In genomic region chr15:40274350-40275274, GRCh38 we compare ENCODE assay signal across 8 cellular contexts. TPM values are rescaled to one million over a fixed set of nuclear protein-coding genes. Genes with fewer than 3 reads are reported as not detected.
DNase-seq lines count a peak whose midpoint lies in the region; ATAC-seq and TF ChIP-seq lines count a peak whose summit lies in the region.

No MANE protein-coding gene starts in this region.

- no peaks in the 10 kb centered on the region for H3K79me2 ChIP-seq in parathyroid adenoma

- TF ChIP-seq POLR2A in gastroesophageal sphincter (IDR thresholded peaks at IDR 0.05) (no peak), transverse colon (IDR thresholded peaks at IDR 0.05) (no peak)

- H3K27me3 ChIP-seq in MG63 (no peaks in the 10 kb centered on the region), gastroesophageal sphincter (peaks cover 22% of the 10 kb centered on the region), parathyroid adenoma (ENCODE audit: control insufficient read depth, insufficient read depth, low read length) (no peaks in the 10 kb centered on the region), transverse colon (peaks cover 9% of the 10 kb centered on the region)

- TF ChIP-seq CTCF in GM12864 (IDR thresholded peaks at IDR 0.05; ENCODE audit: low read depth, low read length, missing control alignments) = peak; percentile 100
- peak in 2 of 4 experiments; percentile 100 for TF ChIP-seq CTCF in gastroesophageal sphincter (IDR thresholded peaks at IDR 0.05)
- peak; percentile 99 for TF ChIP-seq CTCF in parathyroid adenoma (IDR thresholded peaks at IDR 0.05)
- peak; percentile 100 for TF ChIP-seq CTCF in transverse colon (IDR thresholded peaks at IDR 0.05)

- no peak overlapping the region for H3K4me3 ChIP-seq in GM12864 (ENCODE audit: low read depth, low read length)
- no peak overlapping the region for H3K4me3 ChIP-seq in MG63
- H3K4me3 ChIP-seq in SK-N-MC = no peak overlapping the region
- H3K4me3 ChIP-seq in gastroesophageal sphincter = no peak overlapping the region
- no peak overlapping the region for H3K4me3 ChIP-seq in parathyroid adenoma (ENCODE audit: low read depth, low read length)
- no peak overlapping the region for H3K4me3 ChIP-seq in transverse colon

- no peak overlapping the region for H3K4me2 ChIP-seq in parathyroid adenoma (ENCODE audit: low read length)

- no peak overlapping the region for H3K9ac ChIP-seq in SK-N-MC (ENCODE audit: insufficient read length)
- H3K9ac ChIP-seq in parathyroid adenoma = no peak overlapping the region

- peaks cover 0 to 14% (median 2%) of the 10 kb centered on the region in 3 donors for H3K4me1 ChIP-seq in gastroesophageal sphincter
- H3K4me1 ChIP-seq in parathyroid adenoma = no peaks in the 10 kb centered on the region
- peaks cover 0 to 5% (median 3%) of the 10 kb centered on the region in 4 donors for H3K4me1 ChIP-seq in transverse colon

- intact Hi-C loops in transverse colon (cut with DNase I; ENCODE audit: low total_unique reads) = loop anchor here (2.0 kb wide), 1 partner anchor 56 kb away; no protein-coding TSS in a partner anchor

- H3K27ac ChIP-seq in SK-N-MC = peak overlapping the region; percentile 48; the same call in 1 of the 2 replicates
- no peak overlapping the region for H3K27ac ChIP-seq in gastroesophageal sphincter
- H3K27ac ChIP-seq in parathyroid adenoma = no peak overlapping the region
- H3K27ac ChIP-seq in transverse colon = no peak overlapping the region

- H3K36me3 ChIP-seq in MG63 = no peaks in the 10 kb centered on the region
- H3K36me3 ChIP-seq in SK-N-MC (ENCODE audit: insufficient read depth, low read length) = no peaks in the 10 kb centered on the region
- no peaks in the 10 kb centered on the region for H3K36me3 ChIP-seq in gastroesophageal sphincter
- H3K36me3 ChIP-seq in parathyroid adenoma (ENCODE audit: control insufficient read depth, insufficient read depth, low read length) = no peaks in the 10 kb centered on the region
- no peaks in the 10 kb centered on the region for H3K36me3 ChIP-seq in transverse colon

- H3K9me3 ChIP-seq in MG63 = no peaks in the 10 kb centered on the region
- no peaks in the 10 kb centered on the region for H3K9me3 ChIP-seq in SK-N-MC (ENCODE audit: low read depth, low read length)
- no peaks in the 10 kb centered on the region for H3K9me3 ChIP-seq in gastroesophageal sphincter
- H3K9me3 ChIP-seq in parathyroid adenoma (ENCODE audit: control insufficient read depth, low read length) = no peaks in the 10 kb centered on the region
- H3K9me3 ChIP-seq in transverse colon = no peaks in the 10 kb centered on the region

- WGBS in gastroesophageal sphincter (ENCODE audit: low coverage in 1 of 2), 2 donors = 5 to 10% methylated on average over 2 to 7 of the region's 26 CpGs
- WGBS in transverse colon (ENCODE audit: low coverage in 1 of 2), 2 donors = 0 to 55% methylated on average over 4 to 26 of the region's 26 CpGs

- in situ Hi-C loops in transverse colon (cut with MboI; ENCODE audit: low pct_ligation_motif_present in 1 of 4, low pct_unique_long_range_greater_than_20kb in 1 of 4, low sequenced_read_pairs in 3 of 4) = loop anchor here (5.0 to 25.0 kb wide), 4 partner anchors 52 to 237 kb away; partner anchors contain the start of gene SRP14 (in 1 of the 4)

- ATAC-seq in gastroesophageal sphincter (peak; percentile 54), HG03460 (IDR thresholded peaks at IDR 0.05; ENCODE audit: unreplicated experiment) (no peak)

- DNase-seq in GM12864 (ENCODE audit: low read depth) (peak; percentile 49), MG63 (peak; percentile 64), SK-N-MC (ENCODE audit: low read depth, low spot score) (peak; percentile 53), transverse colon (peak; percentile 86)
- peak; percentile 77 to 87 (median 86) for DNase-seq in activated naive CD4-positive, alpha-beta T cell (lab: John Stamatoyannopoulos, UW)

- TF ChIP-seq EP300 in gastroesophageal sphincter (IDR thresholded peaks at IDR 0.05) (no peak), transverse colon (IDR thresholded peaks at IDR 0.05; ENCODE audit: low read depth) (no peak)

- H2AFZ ChIP-seq in parathyroid adenoma = no peak overlapping the region

RNA-seq across cellular contexts. Expression of gene ANKRD63, which starts 8.3 kb away (rescaled TPM):
- not detected in 2 replicates for total RNA-seq in MG63 (2014; rRNA removed; shearing (Covaris generic); ENCODE audit: low replicate concordance)
- 1 to 10 TPM in 1 of 4 donors, not detected in 3; 1.6 TPM for total RNA-seq in gastroesophageal sphincter
- total RNA-seq in transverse colon = not detected

RNA-seq across cellular contexts. Expression of gene PLCB2, which starts 33.1 kb away (rescaled TPM):
- total RNA-seq in MG63 (2014; rRNA removed; shearing (Covaris generic); ENCODE audit: low replicate concordance) = not detected in 2 replicates
- 10 to 100 TPM in 2 of 4 donors, 1 to 10 TPM in 2; 1.5 to 13.5 (median 8.8) TPM for total RNA-seq in gastroesophageal sphincter
- total RNA-seq in transverse colon = 100 to 1,000 TPM in 1 of 4 donors, 10 to 100 TPM in 2, 1 to 10 TPM in 1; 5.5 to 143 (median 12.0) TPM

RNA-seq across cellular contexts. Expression of gene PAK6, which starts 35.7 kb away (rescaled TPM):
- 3.9 TPM in 1 of 2 replicates, not detected in the other for total RNA-seq in MG63 (2014; rRNA removed; shearing (Covaris generic); ENCODE audit: low replicate concordance)
- total RNA-seq in gastroesophageal sphincter (1 to 10 TPM in 2 of 4 donors, under 1 TPM in 2; 0.94 to 4.6 (median 1.6) TPM), transverse colon (1 to 10 TPM; 3.0 to 7.5 (median 4.5) TPM)

RNA-seq across cellular contexts. Expression of gene INAFM2, which starts 48.9 kb away (rescaled TPM):
- 8.9 and 9.6 TPM in 2 replicates for total RNA-seq in MG63 (2014; rRNA removed; shearing (Covaris generic); ENCODE audit: low replicate concordance)
- total RNA-seq in gastroesophageal sphincter = 10 to 100 TPM; 27.3 to 66.6 (median 37.5) TPM
- 10 to 100 TPM; 14.5 to 62.1 (median 19.4) TPM for total RNA-seq in transverse colon
